Comparison of ENCODE assay signal across 28 cellular contexts in the genomic region with DNA sequence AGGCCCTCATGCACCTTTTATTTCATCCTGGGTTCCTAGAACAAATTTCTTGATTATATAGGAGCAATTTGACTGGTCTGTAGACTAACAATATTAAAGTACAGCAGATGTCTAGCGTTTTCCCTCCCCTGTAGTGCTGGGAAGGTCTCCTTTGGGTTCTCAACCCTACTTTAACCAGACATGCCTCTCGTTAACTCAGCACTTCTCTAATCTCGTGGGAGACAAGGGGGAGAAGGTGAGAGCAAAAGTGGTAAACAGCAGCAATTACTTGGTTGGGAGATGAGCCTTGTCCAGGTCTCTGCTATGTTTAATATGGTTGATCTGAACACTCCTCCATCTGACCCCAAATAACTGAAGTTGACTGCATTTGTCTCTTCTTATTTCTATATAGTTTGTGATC.
"Had no signal": no experiment of that assay in that cellular context is flagged by ENCODE, and none has a peak within 500 bp of the region (broad histone marks: within the 10 kb centered on the region; RNA-seq: fewer than 3 reads in every experiment).

No MANE protein-coding gene starts in this region.

- H3K9ac ChIP-seq: KMS-11, SK-N-SH had no signal

- H3K9me2 ChIP-seq: SK-N-SH had no signal

- H3K27me3 ChIP-seq: Peyer's patch, SJSA1 had no signal

- H3K4me2 ChIP-seq: KMS-11, SK-N-SH had no signal

- H3K27ac ChIP-seq: KMS-11, Peyer's patch, SJSA1 had no signal

- H3K4me1 ChIP-seq: Peyer's patch, SJSA1 had no signal

- H3K4me3 ChIP-seq: Peyer's patch, SJSA1 had no signal

- DNase-seq: Karpas-422, KBM-7, MM.1S, MV-4-11, NCI-H1092, NCI-H1105, NCI-H1417 treated with DMSO at 0.1 percent for 48 hours, NCI-H1436 treated with DMSO at 0.1 percent for 48 hours, NCI-H1694 treated with DMSO at 0.1 percent for 48 hours, NCI-H187 treated with DMSO at 0.1 percent for 48 hours, NCI-H2029, NCI-H2081, NCI-H2171 treated with DMSO at 0.1 percent for 48 hours, NCI-H2227 treated with DMSO at 0.1 percent for 48 hours, NCI-H345, NCI-H446, NCI-H510A treated with DMSO at 0.1 percent for 48 hours, NCI-H526 treated with DMSO at 0.1 percent for 48 hours, NCI-H774, Peyer's patch, Right ventricle myocardium superior, RPMI8226, SHP77 treated with DMSO at 0.1 percent for 48 hours, SK-N-SH, SW 1271, T-helper 1 cell had no signal

- H3K9me3 ChIP-seq: Peyer's patch, SJSA1, SK-N-SH had no signal

- H3K36me3 ChIP-seq: Peyer's patch, SJSA1 had no signal
